In genomic region chr6:148514091-148514850, GRCh38 we compare ENCODE assay signal across 17 cellular contexts.
DNase-seq lines count a peak whose midpoint lies in the region; ATAC-seq, FAIRE-seq and TF ChIP-seq lines count a peak whose summit lies in the region.
"Had no signal": no experiment of that assay in that cellular context is flagged by ENCODE, and none has a peak within 500 bp of the region (broad histone marks: within the 10 kb centered on the region; RNA-seq: fewer than 3 reads in every experiment).

No MANE protein-coding gene starts in this region.

- H3K9me3 ChIP-seq in liver (ENCODE audit: control insufficient read depth in 4 of 4, low read length in 3 of 4) (no peaks in the 10 kb centered on the region), HepG2 (ENCODE audit: low read length) (no peaks in the 10 kb centered on the region), aorta (ENCODE audit: control insufficient read depth, low read length) (no peaks in the 10 kb centered on the region)

- intact Hi-C loops in HepG2 (cut with micrococcal nuclease; ENCODE audit: unreplicated experiment), result no loop called here
- intact Hi-C loops in aorta (cut with DNase I), result no loop called here

- no peak for TF ChIP-seq EP300 in HepG2 (IDR thresholded peaks at IDR 0.05; ENCODE audit: low read depth in 2 of 2, low read length in 2 of 2)
- no peak for TF ChIP-seq EP300 in HepG2 (CRISPR knock-in tag; IDR thresholded peaks at IDR 0.05; ENCODE audit: borderline replicate concordance)

- no peak overlapping the region for H3K4me2 ChIP-seq in HepG2 (ENCODE audit: low read depth, low read length)

- no peak for TF ChIP-seq RAD21 in liver (IDR thresholded peaks at IDR 0.05)
- no peak for TF ChIP-seq RAD21 in HepG2 (CRISPR knock-in tag; IDR thresholded peaks at IDR 0.05)

- H3K4me3 Mint-ChIP-seq in effector memory CD8-positive, alpha-beta T cell, result no peak overlapping the region

- POLR2A ChIA-PET in HepG2 (lab: Yijun Ruan, JAX), result no interaction called here

- no peaks in the 10 kb centered on the region for H4K20me1 ChIP-seq in HepG2 (ENCODE audit: insufficient read depth, low read length)

- ATAC-seq in HepG2 (no peak), aorta (ENCODE audit: low FRiP score) (no peak), HG03439 (IDR thresholded peaks at IDR 0.05; ENCODE audit: unreplicated experiment) (no peak)
- ATAC-seq in effector memory CD8-positive, alpha-beta T cell (replicated peaks), result no peak

- H3K9me3 Mint-ChIP-seq in effector memory CD8-positive, alpha-beta T cell, result no peaks in the 10 kb centered on the region

- H3K27me3 ChIP-seq in liver (ENCODE audit: control insufficient read depth in 4 of 4, insufficient read depth in 4 of 4, low read length in 3 of 4) (no peaks in the 10 kb centered on the region), HepG2 (ENCODE audit: control insufficient read depth in 1 of 2, insufficient read depth in 2 of 2, low read length in 2 of 2) (no peaks in the 10 kb centered on the region), rectal smooth muscle tissue (ENCODE audit: control insufficient read depth, insufficient read depth, low read length) (no peaks in the 10 kb centered on the region), aorta (ENCODE audit: control insufficient read depth in 1 of 2, insufficient read depth in 2 of 2, low read length in 1 of 2) (no peaks in the 10 kb centered on the region)

- no peak for DNase-seq in HepG2 (ENCODE audit: low spot score)
- DNase-seq in fibroblast of the aortic adventitia (ENCODE audit: low read depth), result peak; percentile 26
- no peak for DNase-seq in aorta
- no peak for DNase-seq in NCI-H2081 (lab: John Stamatoyannopoulos, UW)
- DNase-seq in effector memory CD8-positive, alpha-beta T cell, result no peak
- DNase-seq: activated naive CD4-positive, alpha-beta T cell treated with anti-CD3 and anti-CD28 coated beads, Interleukin-2, amount 50 U/mL, for 16 hours; dermis blood vessel endothelial cell; DMS79 treated with DMSO at 0.1 percent for 48 hours; GOT3; NCI-H1105; NCI-H510A; T-helper 9 cell had no signal

- no peak overlapping the region for H3K4me3 ChIP-seq in liver (ENCODE audit: low read depth in 1 of 3, low read length in 3 of 3)
- H3K4me3 ChIP-seq in HepG2 (replicated peaks in 1 of 3; ENCODE audit: insufficient read depth in 1 of 3, low read depth in 2 of 3, low read length in 3 of 3), result no peak overlapping the region
- H3K4me3 ChIP-seq in fibroblast of the aortic adventitia (ENCODE audit: low read depth, low read length), result peak overlapping the region; percentile 50
- no peak overlapping the region for H3K4me3 ChIP-seq in rectal smooth muscle tissue (ENCODE audit: low read length)
- no peak overlapping the region for H3K4me3 ChIP-seq in aorta (ENCODE audit: low read length in 2 of 2)

- CTCF ChIA-PET in HepG2 (lab: Yijun Ruan, JAX; ENCODE audit: low intra/inter-chr PET ratio, low total read pairs), result no interaction called here

- TF ChIP-seq POLR2A in HepG2 (IDR thresholded peaks at IDR 0.05; ENCODE audit: insufficient read depth in 1 of 2, low read depth in 2 of 2, low read length in 2 of 2), result no peak

- H3K27ac Mint-ChIP-seq in effector memory CD8-positive, alpha-beta T cell, result no peak overlapping the region

- H3K79me2 ChIP-seq in HepG2 (ENCODE audit: insufficient read depth, low read length), result no peaks in the 10 kb centered on the region

- BruUV-seq in HepG2 (replicated peaks; lab: Mats Ljungman, UMichigan), result no TSS peak

- no peak for TF ChIP-seq CTCF in liver (IDR thresholded peaks at IDR 0.05; ENCODE audit: low read depth, low read length, missing input control)
- TF ChIP-seq CTCF in HepG2 (CRISPR knock-in tag; IDR thresholded peaks at IDR 0.05), result no peak
- TF ChIP-seq CTCF in fibroblast of the aortic adventitia (IDR thresholded peaks at IDR 0.05; ENCODE audit: insufficient read depth, low read length), result no peak

- WGBS in liver, result 85% methylated on average over 14 of the region's 14 CpGs
- WGBS in HepG2 (ENCODE audit: low lambda C conversion rate), result 90% methylated on average over 14 of the region's 14 CpGs
- whole genome bisulfite sequencing in aorta, 2 donors, result 77 to 78% methylated on average over 13 to 14 of the region's 14 CpGs

- H3K27me3 Mint-ChIP-seq in effector memory CD8-positive, alpha-beta T cell, result peaks cover 56 to 74% of the 10 kb centered on the region in 2 donors

- no peak overlapping the region for H2AFZ ChIP-seq in HepG2 (ENCODE audit: low read length)

- H3K36me3 ChIP-seq in liver (ENCODE audit: control insufficient read depth in 4 of 4, insufficient read depth in 3 of 4, low read depth in 1 of 4, low read length in 3 of 4) (peaks cover 0 to 8% (median 2%) of the 10 kb centered on the region in 4 donors), HepG2 (replicated peaks in 1 of 2; ENCODE audit: control insufficient read depth in 1 of 2, insufficient read depth in 2 of 2, low read length in 2 of 2) (peaks cover 1 to 2% of the 10 kb centered on the region in 2 experiments; a peak in 4 of 5 replicates), rectal smooth muscle tissue (ENCODE audit: control insufficient read depth, insufficient read depth, low read length) (no peaks in the 10 kb centered on the region), aorta (ENCODE audit: control insufficient read depth in 1 of 2, insufficient read depth in 2 of 2, low read length in 1 of 2) (no peaks in the 10 kb centered on the region)

- in situ Hi-C loops in HepG2 (cut with HindIII; ENCODE audit: extremely low pct_ligation_motif_present, low pct_unique_long_range_greater_than_20kb), result no loop called here

- peak overlapping the region; percentile 57 to 68 for H3K27ac ChIP-seq in liver (ENCODE audit: low read depth in 1 of 2, low read length in 2 of 2)
- H3K27ac ChIP-seq in HepG2 (ENCODE audit: extremely low read length, insufficient read depth, low read length), result no peak overlapping the region
- peak overlapping the region; percentile 76 for H3K27ac ChIP-seq in rectal smooth muscle tissue (ENCODE audit: low read depth, low read length)
- peak overlapping the region; percentile 44 to 82 for H3K27ac ChIP-seq in aorta (ENCODE audit: low read depth in 1 of 2, low read length in 2 of 2)

- no peak overlapping the region for H3K9ac ChIP-seq in liver (ENCODE audit: low read depth in 1 of 2, low read length in 2 of 2)
- no peak overlapping the region for H3K9ac ChIP-seq in HepG2 (ENCODE audit: insufficient read depth, low read depth, low read length)
- H3K9ac ChIP-seq in rectal smooth muscle tissue (ENCODE audit: low read length), result no peak overlapping the region

- H3K4me1 ChIP-seq in liver (ENCODE audit: control insufficient read depth in 4 of 4, insufficient read depth in 4 of 4, low read length in 3 of 4), result no peaks in the 10 kb centered on the region
- no peaks in the 10 kb centered on the region for H3K4me1 ChIP-seq in HepG2 (ENCODE audit: insufficient read depth, low read length)
- H3K4me1 ChIP-seq in rectal smooth muscle tissue (ENCODE audit: control insufficient read depth, insufficient read depth, low read length), result peaks cover 11% of the 10 kb centered on the region
- H3K4me1 ChIP-seq in aorta (ENCODE audit: control insufficient read depth in 1 of 2, insufficient read depth in 2 of 2, low read length in 2 of 2), result peaks cover 0 to 3% of the 10 kb centered on the region in 2 donors

- no peaks in the 10 kb centered on the region for H3K36me3 Mint-ChIP-seq in effector memory CD8-positive, alpha-beta T cell (ENCODE audit: insufficient read depth)

- H3K4me1 Mint-ChIP-seq in effector memory CD8-positive, alpha-beta T cell (ENCODE audit: low read depth in 2 of 2), result no peaks in the 10 kb centered on the region

- FAIRE-seq in HepG2 (lab: Jason Lieb, UNC), result no peak
- FAIRE-seq: GM12891, GM19239 had no signal

TF ChIP-seq in liver, 16 proteins besides CTCF, POLR2A, EP300 and RAD21 (continues in another document):
- no peak for TF ChIP-seq EGR1 (IDR thresholded peaks at IDR 0.05; ENCODE audit: low read depth in 2 of 2)
- TF ChIP-seq HNF4G (IDR thresholded peaks at IDR 0.05), result no peak

TF ChIP-seq in HepG2, 621 proteins besides CTCF, POLR2A, EP300 and RAD21 (continues in another document):
- TF ChIP-seq ZHX1 (CRISPR knock-in tag; IDR thresholded peaks at IDR 0.05; ENCODE audit: low read depth) (no peak), ZNF883 (CRISPR knock-in tag; IDR thresholded peaks at IDR 0.05; ENCODE audit: not compliant biosample characterization) (no peak), SPEN (CRISPR knock-in tag; IDR thresholded peaks at IDR 0.05; ENCODE audit: low read depth) (no peak), AHR (CRISPR knock-in tag; IDR thresholded peaks at IDR 0.05) (no peak)
